In the genomic region with DNA sequence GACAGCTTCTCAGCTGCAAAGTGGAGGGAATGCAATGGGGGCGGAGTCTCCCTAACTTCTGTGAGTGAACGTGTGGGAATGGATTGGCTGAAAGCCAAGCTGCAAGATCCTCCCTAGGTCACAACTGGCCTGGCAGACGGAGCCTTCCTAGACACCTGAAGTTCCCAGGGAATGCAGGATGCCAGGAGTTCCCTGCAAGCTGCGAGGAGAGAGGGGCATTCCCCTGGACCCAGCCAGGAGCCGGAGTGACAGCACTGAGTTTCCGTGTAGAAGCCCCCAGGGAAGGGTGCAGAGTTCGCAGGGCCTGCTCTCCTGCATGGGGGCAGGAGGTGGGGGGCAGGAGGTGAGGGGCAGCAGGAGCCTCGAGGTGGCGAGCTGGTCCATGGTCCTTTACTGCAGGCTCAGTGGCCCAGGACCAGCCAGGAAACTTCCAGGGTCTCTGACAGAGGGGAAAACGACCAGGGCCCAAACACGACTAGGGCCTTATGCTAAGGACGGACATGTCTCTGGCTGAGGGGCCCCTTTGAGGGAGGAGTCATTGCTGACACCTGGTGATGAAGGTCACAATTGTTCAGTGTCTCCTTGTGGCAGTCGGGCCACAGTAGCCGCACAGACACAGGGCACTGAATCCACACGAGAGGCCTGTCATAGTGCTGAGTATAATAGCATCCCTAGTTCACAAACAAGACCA, we compare ENCODE assay signal across 1 cellular context.
TF ChIP-seq lines count a peak whose summit lies in the region.

No MANE protein-coding gene starts in this region.

TF ChIP-seq in HepG2, 621 proteins besides CTCF, POLR2A, EP300 and RAD21 (continued from another document and continues in another):
- TF ChIP-seq NR2F6 (IDR thresholded peaks at IDR 0.05), result peak; percentile 69
- peak; percentile 46 for TF ChIP-seq NR2F6 (CRISPR knock-in tag; IDR thresholded peaks at IDR 0.05)
- TF ChIP-seq SOX6 (IDR thresholded peaks at IDR 0.05), result no peak
- TF ChIP-seq SOX6 (CRISPR knock-in tag; IDR thresholded peaks at IDR 0.05), result peak; percentile 79
- TF ChIP-seq ZNF615 (CRISPR knock-in tag; IDR thresholded peaks at IDR 0.05; ENCODE audit: borderline replicate concordance), result no peak
- TF ChIP-seq RORA (CRISPR knock-in tag; IDR thresholded peaks at IDR 0.05), result no peak
- TF ChIP-seq NCOR1 (IDR thresholded peaks at IDR 0.05; ENCODE audit: borderline replicate concordance, low read length), result no peak
- TF ChIP-seq HDAC2 (CRISPR knock-in tag; IDR thresholded peaks at IDR 0.05), result peak; percentile 15; the same call in 1 of the 2 replicates
- TF ChIP-seq SOX5 (CRISPR knock-in tag; IDR thresholded peaks at IDR 0.05; ENCODE audit: borderline replicate concordance), result peak; percentile 36; the same call in 1 of the 2 replicates
- TF ChIP-seq, protein P1, sequence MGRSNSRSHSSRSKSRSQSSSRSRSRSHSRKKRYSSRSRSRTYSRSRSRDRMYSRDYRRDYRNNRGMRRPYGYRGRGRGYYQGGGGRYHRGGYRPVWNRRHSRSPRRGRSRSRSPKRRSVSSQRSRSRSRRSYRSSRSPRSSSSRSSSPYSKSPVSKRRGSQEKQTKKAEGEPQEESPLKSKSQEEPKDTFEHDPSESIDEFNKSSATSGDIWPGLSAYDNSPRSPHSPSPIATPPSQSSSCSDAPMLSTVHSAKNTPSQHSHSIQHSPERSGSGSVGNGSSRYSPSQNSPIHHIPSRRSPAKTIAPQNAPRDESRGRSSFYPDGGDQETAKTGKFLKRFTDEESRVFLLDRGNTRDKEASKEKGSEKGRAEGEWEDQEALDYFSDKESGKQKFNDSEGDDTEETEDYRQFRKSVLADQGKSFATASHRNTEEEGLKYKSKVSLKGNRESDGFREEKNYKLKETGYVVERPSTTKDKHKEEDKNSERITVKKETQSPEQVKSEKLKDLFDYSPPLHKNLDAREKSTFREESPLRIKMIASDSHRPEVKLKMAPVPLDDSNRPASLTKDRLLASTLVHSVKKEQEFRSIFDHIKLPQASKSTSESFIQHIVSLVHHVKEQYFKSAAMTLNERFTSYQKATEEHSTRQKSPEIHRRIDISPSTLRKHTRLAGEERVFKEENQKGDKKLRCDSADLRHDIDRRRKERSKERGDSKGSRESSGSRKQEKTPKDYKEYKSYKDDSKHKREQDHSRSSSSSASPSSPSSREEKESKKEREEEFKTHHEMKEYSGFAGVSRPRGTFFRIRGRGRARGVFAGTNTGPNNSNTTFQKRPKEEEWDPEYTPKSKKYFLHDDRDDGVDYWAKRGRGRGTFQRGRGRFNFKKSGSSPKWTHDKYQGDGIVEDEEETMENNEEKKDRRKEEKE (IDR thresholded peaks at IDR 0.05), result no peak
- TF ChIP-seq HNF4G (IDR thresholded peaks at IDR 0.05; ENCODE audit: borderline replicate concordance, low read depth, low read length), result 0 out of 2 replicates have a peak, but pooled peaks have one; percentile 24
- no peak for TF ChIP-seq HNF4G (CRISPR knock-in tag; IDR thresholded peaks at IDR 0.05; ENCODE audit: borderline replicate concordance, low read depth)
- 0 out of 2 replicates have a peak, but pooled peaks have one; percentile 13 for TF ChIP-seq ZNF678 (CRISPR knock-in tag; IDR thresholded peaks at IDR 0.05)
- TF ChIP-seq ZFX (CRISPR knock-in tag; IDR thresholded peaks at IDR 0.05; ENCODE audit: low read depth), result peak; percentile 62
- no peak for TF ChIP-seq PRMT3 (CRISPR knock-in tag; IDR thresholded peaks at IDR 0.05; ENCODE audit: borderline replicate concordance, low read depth)
- no peak for TF ChIP-seq ISL2 (CRISPR knock-in tag; IDR thresholded peaks at IDR 0.05)
- TF ChIP-seq, protein P2, sequence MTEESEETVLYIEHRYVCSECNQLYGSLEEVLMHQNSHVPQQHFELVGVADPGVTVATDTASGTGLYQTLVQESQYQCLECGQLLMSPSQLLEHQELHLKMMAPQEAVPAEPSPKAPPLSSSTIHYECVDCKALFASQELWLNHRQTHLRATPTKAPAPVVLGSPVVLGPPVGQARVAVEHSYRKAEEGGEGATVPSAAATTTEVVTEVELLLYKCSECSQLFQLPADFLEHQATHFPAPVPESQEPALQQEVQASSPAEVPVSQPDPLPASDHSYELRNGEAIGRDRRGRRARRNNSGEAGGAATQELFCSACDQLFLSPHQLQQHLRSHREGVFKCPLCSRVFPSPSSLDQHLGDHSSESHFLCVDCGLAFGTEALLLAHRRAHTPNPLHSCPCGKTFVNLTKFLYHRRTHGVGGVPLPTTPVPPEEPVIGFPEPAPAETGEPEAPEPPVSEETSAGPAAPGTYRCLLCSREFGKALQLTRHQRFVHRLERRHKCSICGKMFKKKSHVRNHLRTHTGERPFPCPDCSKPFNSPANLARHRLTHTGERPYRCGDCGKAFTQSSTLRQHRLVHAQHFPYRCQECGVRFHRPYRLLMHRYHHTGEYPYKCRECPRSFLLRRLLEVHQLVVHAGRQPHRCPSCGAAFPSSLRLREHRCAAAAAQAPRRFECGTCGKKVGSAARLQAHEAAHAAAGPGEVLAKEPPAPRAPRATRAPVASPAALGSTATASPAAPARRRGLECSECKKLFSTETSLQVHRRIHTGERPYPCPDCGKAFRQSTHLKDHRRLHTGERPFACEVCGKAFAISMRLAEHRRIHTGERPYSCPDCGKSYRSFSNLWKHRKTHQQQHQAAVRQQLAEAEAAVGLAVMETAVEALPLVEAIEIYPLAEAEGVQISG (CRISPR knock-in tag; IDR thresholded peaks at IDR 0.05), result no peak
- TF ChIP-seq KDM5B (CRISPR knock-in tag; IDR thresholded peaks at IDR 0.05; ENCODE audit: borderline replicate concordance), result peak; percentile 79; the same call in 1 of the 2 replicates
- no peak for TF ChIP-seq HIVEP1 (CRISPR knock-in tag; IDR thresholded peaks at IDR 0.05)
- TF ChIP-seq TBP (CRISPR knock-in tag; IDR thresholded peaks at IDR 0.05), result no peak
- no peak for TF ChIP-seq CBX5 (CRISPR knock-in tag; IDR thresholded peaks at IDR 0.05; ENCODE audit: borderline replicate concordance)
- 0 out of 2 replicates have a peak, but pooled peaks have one; percentile 34 for TF ChIP-seq MTA1 (CRISPR knock-in tag; IDR thresholded peaks at IDR 0.05; ENCODE audit: borderline replicate concordance)
- TF ChIP-seq ASH2L (IDR thresholded peaks at IDR 0.05; ENCODE audit: insufficient read length, low read depth, low read length), result peak; percentile 35
- TF ChIP-seq, protein P3, sequence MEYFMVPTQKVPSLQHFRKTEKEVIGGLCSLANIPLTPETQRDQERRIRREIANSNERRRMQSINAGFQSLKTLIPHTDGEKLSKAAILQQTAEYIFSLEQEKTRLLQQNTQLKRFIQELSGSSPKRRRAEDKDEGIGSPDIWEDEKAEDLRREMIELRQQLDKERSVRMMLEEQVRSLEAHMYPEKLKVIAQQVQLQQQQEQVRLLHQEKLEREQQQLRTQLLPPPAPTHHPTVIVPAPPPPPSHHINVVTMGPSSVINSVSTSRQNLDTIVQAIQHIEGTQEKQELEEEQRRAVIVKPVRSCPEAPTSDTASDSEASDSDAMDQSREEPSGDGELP (IDR thresholded peaks at IDR 0.05; ENCODE audit: borderline replicate concordance, low read depth), result peak; percentile 27; the same call in 1 of the 2 replicates
- peak; percentile 56 for TF ChIP-seq HNF4A (CRISPR knock-in tag; IDR thresholded peaks at IDR 0.05)
- TF ChIP-seq, protein P4, sequence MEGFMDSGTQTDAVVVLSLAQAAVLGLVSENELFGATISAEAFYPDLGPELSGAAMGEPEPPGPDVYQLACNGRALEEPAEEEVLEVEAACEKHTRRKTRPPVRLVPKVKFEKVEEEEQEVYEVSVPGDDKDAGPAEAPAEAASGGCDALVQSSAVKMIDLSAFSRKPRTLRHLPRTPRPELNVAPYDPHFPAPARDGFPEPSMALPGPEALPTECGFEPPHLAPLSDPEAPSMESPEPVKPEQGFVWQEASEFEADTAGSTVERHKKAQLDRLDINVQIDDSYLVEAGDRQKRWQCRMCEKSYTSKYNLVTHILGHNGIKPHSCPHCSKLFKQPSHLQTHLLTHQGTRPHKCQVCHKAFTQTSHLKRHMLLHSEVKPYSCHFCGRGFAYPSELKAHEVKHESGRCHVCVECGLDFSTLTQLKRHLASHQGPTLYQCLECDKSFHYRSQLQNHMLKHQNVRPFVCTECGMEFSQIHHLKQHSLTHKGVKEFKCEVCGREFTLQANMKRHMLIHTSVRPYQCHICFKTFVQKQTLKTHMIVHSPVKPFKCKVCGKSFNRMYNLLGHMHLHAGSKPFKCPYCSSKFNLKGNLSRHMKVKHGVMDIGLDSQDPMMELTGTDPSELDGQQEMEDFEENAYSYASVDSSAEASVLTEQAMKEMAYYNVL (CRISPR knock-in tag; IDR thresholded peaks at IDR 0.05; ENCODE audit: borderline replicate concordance), result 0 out of 2 replicates have a peak, but pooled peaks have one; percentile 21
- TF ChIP-seq ZNF496 (CRISPR knock-in tag; IDR thresholded peaks at IDR 0.05; ENCODE audit: insufficient replicate concordance), result no peak
- TF ChIP-seq, protein P5, sequence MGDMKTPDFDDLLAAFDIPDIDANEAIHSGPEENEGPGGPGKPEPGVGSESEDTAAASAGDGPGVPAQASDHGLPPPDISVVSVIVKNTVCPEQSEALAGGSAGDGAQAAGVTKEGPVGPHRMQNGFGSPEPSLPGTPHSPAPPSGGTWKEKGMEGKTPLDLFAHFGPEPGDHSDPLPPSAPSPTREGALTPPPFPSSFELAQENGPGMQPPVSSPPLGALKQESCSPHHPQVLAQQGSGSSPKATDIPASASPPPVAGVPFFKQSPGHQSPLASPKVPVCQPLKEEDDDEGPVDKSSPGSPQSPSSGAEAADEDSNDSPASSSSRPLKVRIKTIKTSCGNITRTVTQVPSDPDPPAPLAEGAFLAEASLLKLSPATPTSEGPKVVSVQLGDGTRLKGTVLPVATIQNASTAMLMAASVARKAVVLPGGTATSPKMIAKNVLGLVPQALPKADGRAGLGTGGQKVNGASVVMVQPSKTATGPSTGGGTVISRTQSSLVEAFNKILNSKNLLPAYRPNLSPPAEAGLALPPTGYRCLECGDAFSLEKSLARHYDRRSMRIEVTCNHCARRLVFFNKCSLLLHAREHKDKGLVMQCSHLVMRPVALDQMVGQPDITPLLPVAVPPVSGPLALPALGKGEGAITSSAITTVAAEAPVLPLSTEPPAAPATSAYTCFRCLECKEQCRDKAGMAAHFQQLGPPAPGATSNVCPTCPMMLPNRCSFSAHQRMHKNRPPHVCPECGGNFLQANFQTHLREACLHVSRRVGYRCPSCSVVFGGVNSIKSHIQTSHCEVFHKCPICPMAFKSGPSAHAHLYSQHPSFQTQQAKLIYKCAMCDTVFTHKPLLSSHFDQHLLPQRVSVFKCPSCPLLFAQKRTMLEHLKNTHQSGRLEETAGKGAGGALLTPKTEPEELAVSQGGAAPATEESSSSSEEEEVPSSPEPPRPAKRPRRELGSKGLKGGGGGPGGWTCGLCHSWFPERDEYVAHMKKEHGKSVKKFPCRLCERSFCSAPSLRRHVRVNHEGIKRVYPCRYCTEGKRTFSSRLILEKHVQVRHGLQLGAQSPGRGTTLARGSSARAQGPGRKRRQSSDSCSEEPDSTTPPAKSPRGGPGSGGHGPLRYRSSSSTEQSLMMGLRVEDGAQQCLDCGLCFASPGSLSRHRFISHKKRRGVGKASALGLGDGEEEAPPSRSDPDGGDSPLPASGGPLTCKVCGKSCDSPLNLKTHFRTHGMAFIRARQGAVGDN (CRISPR knock-in tag; IDR thresholded peaks at IDR 0.05), result peak; percentile 95
- 0 out of 2 replicates have a peak, but pooled peaks have one; percentile 18 for TF ChIP-seq SOX13 (IDR thresholded peaks at IDR 0.05)
- TF ChIP-seq SOX13 (CRISPR knock-in tag; conservative IDR thresholded peaks at IDR 0.05 in 1 of 2, IDR thresholded peaks at IDR 0.05 in 1 of 2), result peak in 1 of 2 experiments; percentile 77; a peak in 2 of 4 replicates
- TF ChIP-seq KDM3A (CRISPR knock-in tag; IDR thresholded peaks at IDR 0.05; ENCODE audit: low read depth), result peak; percentile 16; the same call in 1 of the 2 replicates
- peak; percentile 38; the same call in 1 of the 2 replicates for TF ChIP-seq NR2C2 (CRISPR knock-in tag; IDR thresholded peaks at IDR 0.05; ENCODE audit: borderline replicate concordance)
- TF ChIP-seq ZNF558 (CRISPR knock-in tag; IDR thresholded peaks at IDR 0.05; ENCODE audit: borderline replicate concordance), result no peak
- TF ChIP-seq U2AF1 (optimal IDR thresholded peaks at IDR 0.05; ENCODE audit: low read depth, low read length), result no peak
- 0 out of 2 replicates have a peak, but pooled peaks have one; percentile 24 for TF ChIP-seq ZNF331 (CRISPR knock-in tag; IDR thresholded peaks at IDR 0.05)
- TF ChIP-seq, protein P6, sequence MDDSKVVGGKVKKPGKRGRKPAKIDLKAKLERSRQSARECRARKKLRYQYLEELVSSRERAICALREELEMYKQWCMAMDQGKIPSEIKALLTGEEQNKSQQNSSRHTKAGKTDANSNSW (CRISPR knock-in tag; IDR thresholded peaks at IDR 0.05; ENCODE audit: borderline replicate concordance), result no peak
- TF ChIP-seq ZNF850 (CRISPR knock-in tag; conservative IDR thresholded peaks at IDR 0.05), result no peak
- TF ChIP-seq, protein P7, sequence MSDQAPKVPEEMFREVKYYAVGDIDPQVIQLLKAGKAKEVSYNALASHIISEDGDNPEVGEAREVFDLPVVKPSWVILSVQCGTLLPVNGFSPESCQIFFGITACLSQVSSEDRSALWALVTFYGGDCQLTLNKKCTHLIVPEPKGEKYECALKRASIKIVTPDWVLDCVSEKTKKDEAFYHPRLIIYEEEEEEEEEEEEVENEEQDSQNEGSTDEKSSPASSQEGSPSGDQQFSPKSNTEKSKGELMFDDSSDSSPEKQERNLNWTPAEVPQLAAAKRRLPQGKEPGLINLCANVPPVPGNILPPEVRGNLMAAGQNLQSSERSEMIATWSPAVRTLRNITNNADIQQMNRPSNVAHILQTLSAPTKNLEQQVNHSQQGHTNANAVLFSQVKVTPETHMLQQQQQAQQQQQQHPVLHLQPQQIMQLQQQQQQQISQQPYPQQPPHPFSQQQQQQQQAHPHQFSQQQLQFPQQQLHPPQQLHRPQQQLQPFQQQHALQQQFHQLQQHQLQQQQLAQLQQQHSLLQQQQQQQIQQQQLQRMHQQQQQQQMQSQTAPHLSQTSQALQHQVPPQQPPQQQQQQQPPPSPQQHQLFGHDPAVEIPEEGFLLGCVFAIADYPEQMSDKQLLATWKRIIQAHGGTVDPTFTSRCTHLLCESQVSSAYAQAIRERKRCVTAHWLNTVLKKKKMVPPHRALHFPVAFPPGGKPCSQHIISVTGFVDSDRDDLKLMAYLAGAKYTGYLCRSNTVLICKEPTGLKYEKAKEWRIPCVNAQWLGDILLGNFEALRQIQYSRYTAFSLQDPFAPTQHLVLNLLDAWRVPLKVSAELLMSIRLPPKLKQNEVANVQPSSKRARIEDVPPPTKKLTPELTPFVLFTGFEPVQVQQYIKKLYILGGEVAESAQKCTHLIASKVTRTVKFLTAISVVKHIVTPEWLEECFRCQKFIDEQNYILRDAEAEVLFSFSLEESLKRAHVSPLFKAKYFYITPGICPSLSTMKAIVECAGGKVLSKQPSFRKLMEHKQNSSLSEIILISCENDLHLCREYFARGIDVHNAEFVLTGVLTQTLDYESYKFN (CRISPR knock-in tag; conservative IDR thresholded peaks at IDR 0.05), result peak; percentile 53
